Comparison of ENCODE assay signal across 9 cellular contexts in genomic region chr10:70672993-70673928, GRCh38. TPM values are rescaled to one million over a fixed set of nuclear protein-coding genes. Genes with fewer than 3 reads are reported as not detected.
DNase-seq lines count a peak whose midpoint lies in the region; ATAC-seq, FAIRE-seq and TF ChIP-seq lines count a peak whose summit lies in the region.
"Had no signal": no experiment of that assay in that cellular context is flagged by ENCODE, and none has a peak within 500 bp of the region (broad histone marks: within the 10 kb centered on the region; RNA-seq: fewer than 3 reads in every experiment).

No MANE protein-coding gene starts in this region.

- no peaks in the 10 kb centered on the region for H4K20me1 ChIP-seq in endothelial cell of umbilical vein (replicated peaks; ENCODE audit: control insufficient read depth, extremely low read depth, insufficient read depth, low read length)

- H3K27ac Mint-ChIP-seq in CD8-positive, alpha-beta T cell, result no peak overlapping the region
- H3K27ac Mint-ChIP-seq in nephron progenitor cell, result no peak overlapping the region

- POLR2A ChIA-PET in CD8-positive, alpha-beta T cell (lab: Charles Lee), result no interaction called here
- POLR2A ChIA-PET in endothelial cell of umbilical vein (lab: Charles Lee), result no interaction called here

- peaks cover 4% of the 10 kb centered on the region for H3K27me3 ChIP-seq in CD8-positive, alpha-beta T cell (ENCODE audit: insufficient read depth, low read length)
- H3K27me3 ChIP-seq in endothelial cell of umbilical vein (ENCODE audit: control insufficient read depth in 2 of 2, insufficient read depth in 2 of 2, low read length in 2 of 2), result peaks cover 26 to 29% of the 10 kb centered on the region in 2 experiments

- no peaks in the 10 kb centered on the region for H3K9me3 ChIP-seq in CD8-positive, alpha-beta T cell (ENCODE audit: low read length)
- H3K9me3 ChIP-seq in endothelial cell of umbilical vein (replicated peaks; ENCODE audit: control insufficient read depth, insufficient read depth, low read length), result no peaks in the 10 kb centered on the region

- peak overlapping the region; percentile 68 for H3K4me3 Mint-ChIP-seq in CD8-positive, alpha-beta T cell
- peak overlapping the region; percentile 76 for H3K4me3 Mint-ChIP-seq in nephron progenitor cell

- H3K4me1 Mint-ChIP-seq in CD8-positive, alpha-beta T cell (ENCODE audit: low read depth), result peaks cover 17% of the 10 kb centered on the region
- H3K4me1 Mint-ChIP-seq in nephron progenitor cell, result peaks cover 28% of the 10 kb centered on the region

- H3K36me3 ChIP-seq in CD8-positive, alpha-beta T cell (ENCODE audit: insufficient read depth, low read length), result no peaks in the 10 kb centered on the region
- no peaks in the 10 kb centered on the region for H3K36me3 ChIP-seq in endothelial cell of umbilical vein (ENCODE audit: control insufficient read depth in 2 of 2, extremely low read depth in 1 of 2, insufficient read depth in 2 of 2, low read length in 2 of 2)

- dilution Hi-C loops in endothelial cell of umbilical vein (cut with MboI; ENCODE audit: extremely low pct_ligation_motif_present, low sequenced_read_pairs), result no loop called here

- no peak overlapping the region for H3K9ac ChIP-seq in endothelial cell of umbilical vein (replicated peaks; ENCODE audit: extremely low read depth, insufficient read depth, low read length)

- no peak for DNase-seq in CD8-positive, alpha-beta T cell
- DNase-seq in OCI-M1 (lab: John Stamatoyannopoulos, UW) (peak; percentile 62), endothelial cell of umbilical vein (ENCODE audit: low read depth, low spot score) (no peak), nephron progenitor cell (no peak), RPMI8226 (no peak), DMS153 treated with DMSO at 0.1 percent for 48 hours (lab: John Stamatoyannopoulos, UW; ENCODE audit: unreplicated experiment) (no peak)

- no peaks in the 10 kb centered on the region for H3K36me3 Mint-ChIP-seq in CD8-positive, alpha-beta T cell
- H3K36me3 Mint-ChIP-seq in nephron progenitor cell (ENCODE audit: low read depth), result no peaks in the 10 kb centered on the region

- no peak overlapping the region for H3K27ac ChIP-seq in CD8-positive, alpha-beta T cell (ENCODE audit: low read depth, low read length)
- no peak overlapping the region for H3K27ac ChIP-seq in endothelial cell of umbilical vein (ENCODE audit: insufficient read depth, low read depth, low read length)

- H3K27me3 Mint-ChIP-seq in CD8-positive, alpha-beta T cell (ENCODE audit: low read depth), result peaks cover 38% of the 10 kb centered on the region
- peaks cover 60% of the 10 kb centered on the region for H3K27me3 Mint-ChIP-seq in nephron progenitor cell (ENCODE audit: low read depth, poor library complexity)

- H3K4me3 ChIP-seq in CD8-positive, alpha-beta T cell (ENCODE audit: low read depth, low read length), result no peak overlapping the region
- H3K4me3 ChIP-seq in endothelial cell of umbilical vein (replicated peaks in 1 of 3; ENCODE audit: insufficient read depth in 1 of 3, low read depth in 1 of 3, low read length in 3 of 3), result no peak overlapping the region

- no peak for FAIRE-seq in endothelial cell of umbilical vein (lab: Jason Lieb, UNC)
- FAIRE-seq: islet of Langerhans had no signal

- H2AFZ ChIP-seq in endothelial cell of umbilical vein (ENCODE audit: low read depth, low read length), result no peak overlapping the region

- intact Hi-C loops in CD8-positive, alpha-beta T cell (cut with DNase I, micrococcal nuclease), result loop anchor here in 1 of 2 experiments (10.0 kb wide), 1 partner anchor 118 kb away; no protein-coding TSS in a partner anchor
- intact Hi-C loops in endothelial cell of umbilical vein (cut with micrococcal nuclease), result no loop called here

- no peaks in the 10 kb centered on the region for H3K9me1 ChIP-seq in endothelial cell of umbilical vein (replicated peaks; ENCODE audit: control insufficient read depth, extremely low read depth, insufficient read depth, low read length)

- BruUV-seq in endothelial cell of umbilical vein (replicated peaks; lab: Mats Ljungman, UMichigan), result no TSS peak

- no peak for ATAC-seq in CD8-positive, alpha-beta T cell
- ATAC-seq in GM21576 (IDR thresholded peaks at IDR 0.05; ENCODE audit: unreplicated experiment), result no peak
- no peak for ATAC-seq in HG03439 (IDR thresholded peaks at IDR 0.05; ENCODE audit: unreplicated experiment)

- H3K4me1 ChIP-seq in CD8-positive, alpha-beta T cell (ENCODE audit: insufficient read depth, low read length), result peaks cover 3% of the 10 kb centered on the region
- H3K4me1 ChIP-seq in endothelial cell of umbilical vein (ENCODE audit: control insufficient read depth, extremely low read depth, insufficient read depth, low read length), result no peaks in the 10 kb centered on the region

- CTCF ChIA-PET in CD8-positive, alpha-beta T cell (lab: Charles Lee), result interaction anchor here (1.6 kb wide), 1 partner anchor 114 kb away, joined by 3 read pairs; no protein-coding TSS in a partner anchor
- CTCF ChIA-PET in endothelial cell of umbilical vein (lab: Charles Lee), result no interaction called here

- TF ChIP-seq POLR2A in endothelial cell of umbilical vein (IDR thresholded peaks at IDR 0.05; ENCODE audit: low read depth, low read length), result no peak

- no peak overlapping the region for H3K4me2 ChIP-seq in endothelial cell of umbilical vein (ENCODE audit: insufficient read depth, low read length)

- H3K79me2 ChIP-seq in endothelial cell of umbilical vein (ENCODE audit: control insufficient read depth, insufficient read depth, low read length), result no peaks in the 10 kb centered on the region

- no peak for TF ChIP-seq CTCF in CD8-positive, alpha-beta T cell (IDR thresholded peaks at IDR 0.05)
- TF ChIP-seq CTCF in endothelial cell of umbilical vein (IDR thresholded peaks at IDR 0.05; ENCODE audit: extremely low read depth in 1 of 2, insufficient read depth in 1 of 2, low read depth in 1 of 2, low read length in 2 of 2) (no peak), nephron progenitor cell (IDR thresholded peaks at IDR 0.05) (no peak)

- peaks cover 5% of the 10 kb centered on the region for H3K9me3 Mint-ChIP-seq in CD8-positive, alpha-beta T cell
- peaks cover 4% of the 10 kb centered on the region for H3K9me3 Mint-ChIP-seq in nephron progenitor cell

TF ChIP-seq in endothelial cell of umbilical vein, 7 proteins besides CTCF, POLR2A, EP300 and RAD21:
- no peak for TF ChIP-seq POLR2AphosphoS5 (IDR thresholded peaks at IDR 0.05; ENCODE audit: insufficient read depth, low read depth, low read length)
- TF ChIP-seq EZH2 (IDR thresholded peaks at IDR 0.05; ENCODE audit: borderline replicate concordance, low read depth, low read length, severe bottlenecking), result peak; percentile 9

RNA-seq across cellular contexts. Expression of gene ADAMTS14, which starts 1.0 kb away (rescaled TPM):
- total RNA-seq in CD8-positive, alpha-beta T cell, result not detected
- not detected in 2 replicates for total RNA-seq in endothelial cell of umbilical vein
- polyA plus RNA-seq in endothelial cell of umbilical vein, result not detected in 2 replicates
- not detected in 2 replicates for polyA plus RNA-seq in endothelial cell of umbilical vein (2011; cell fraction: cytosol; rRNA removed)
- polyA plus RNA-seq in endothelial cell of umbilical vein (2011; cell fraction: nucleus; rRNA removed), result not detected in 2 replicates
- not detected in 2 replicates for polyA plus RNA-seq in endothelial cell of umbilical vein (2012)
- polyA minus RNA-seq in endothelial cell of umbilical vein, result 0.27 and 0.87 TPM in 2 replicates
- not detected for polyA minus RNA-seq in endothelial cell of umbilical vein (2011; cell fraction: cytosol; rRNA and poly(A)+ RNA removed)
- polyA minus RNA-seq in endothelial cell of umbilical vein (2011; cell fraction: nucleus; rRNA and poly(A)+ RNA removed), result not detected in 2 replicates
